ENCODE assay signal across 18 cellular contexts in genomic region chr11:35079581-35079980, GRCh38. TPM values are rescaled to one million over a fixed set of nuclear protein-coding genes. Genes with fewer than 3 reads are reported as not detected.
DNase-seq lines count a peak whose midpoint lies in the region; ATAC-seq lines count a peak whose summit lies in the region.
"Had no signal": no experiment of that assay in that cellular context is flagged by ENCODE, and none has a peak within 500 bp of the region (broad histone marks: within the 10 kb centered on the region; RNA-seq: fewer than 3 reads in every experiment).

No MANE protein-coding gene starts in this region.

- POLR2A ChIA-PET in activated naive CD8-positive, alpha-beta T cell treated with anti-CD3 and anti-CD28 coated beads, Interleukin-2, amount 10 ng/mL, durations not matched to agents 7 days and 5 days (lab: Charles Lee), result interaction anchor here (1.0 to 1.7 kb wide), 2 partner anchors 59 to 95 kb away, joined by 3 to 11 read pairs; partner anchors contain the start of gene CD44

- DNase-seq in activated naive CD8-positive, alpha-beta T cell treated with anti-CD3 and anti-CD28 coated beads for 36 hours, result no peak
- no peak for DNase-seq in activated naive CD8-positive, alpha-beta T cell treated with anti-CD3 and anti-CD28 coated beads, Interleukin-2, amount 10 ng/mL, durations not matched to agents 7 days and 5 days
- DNase-seq in amniotic stem cell (lab: John Stamatoyannopoulos, UW), result no peak
- DNase-seq: ACHN; activated naive CD4-positive, alpha-beta T cell treated with Interleukin-2 at 50 U/mL for 16 hours; activated T-cell treated with anti-CD3 and anti-CD28 coated beads, Interleukin-2, amount 50 U/mL, for 4 hours; dermis blood vessel endothelial cell; DMS 273 treated with DMSO at 0.1 percent for 48 hours; NCI-H1105; NCI-H2029; NCI-H69 had no signal

- H3K27me3 Mint-ChIP-seq in activated naive CD8-positive, alpha-beta T cell, result no peaks in the 10 kb centered on the region
- H3K27me3 Mint-ChIP-seq in activated naive CD8-positive, alpha-beta T cell treated with anti-CD3 and anti-CD28 coated beads for 36 hours, result no peaks in the 10 kb centered on the region
- H3K27me3 Mint-ChIP-seq in IgD-negative memory B cell, result no peaks in the 10 kb centered on the region
- no peaks in the 10 kb centered on the region for H3K27me3 Mint-ChIP-seq in activated naive CD8-positive, alpha-beta T cell treated with anti-CD3 and anti-CD28 coated beads, Interleukin-2, amount 10 ng/mL, durations not matched to agents 7 days and 5 days
- H3K27me3 Mint-ChIP-seq in stimulated activated memory B cell treated with anti-CD40 and anti-IgM and Interleukin-4, amounts not matched to agents 10 μg/mL and 1 μg/mL and 100 μg/mL, for 72 hours, result no peaks in the 10 kb centered on the region

- peaks cover 4% of the 10 kb centered on the region for H3K9me3 Mint-ChIP-seq in activated naive CD8-positive, alpha-beta T cell (ENCODE audit: low read depth)
- H3K9me3 Mint-ChIP-seq in activated naive CD8-positive, alpha-beta T cell treated with anti-CD3 and anti-CD28 coated beads for 36 hours, result peaks cover 17% of the 10 kb centered on the region
- H3K9me3 Mint-ChIP-seq in IgD-negative memory B cell, result no peaks in the 10 kb centered on the region
- peaks cover 6% of the 10 kb centered on the region for H3K9me3 Mint-ChIP-seq in activated naive CD8-positive, alpha-beta T cell treated with anti-CD3 and anti-CD28 coated beads, Interleukin-2, amount 10 ng/mL, durations not matched to agents 7 days and 5 days
- H3K9me3 Mint-ChIP-seq in stimulated activated memory B cell treated with anti-CD40 and anti-IgM and Interleukin-4, amounts not matched to agents 10 μg/mL and 1 μg/mL and 100 μg/mL, for 72 hours, result no peaks in the 10 kb centered on the region
- H3K9me3 Mint-ChIP-seq: T-helper 2 cell treated with Interferon-gamma antibody and Interleukin-4, amounts not matched to agents 5 μg/mL and 100 μg/mL, for 36 hours had no signal

- peak overlapping the region; percentile 97 for H3K27ac Mint-ChIP-seq in activated naive CD8-positive, alpha-beta T cell
- H3K27ac Mint-ChIP-seq in activated naive CD8-positive, alpha-beta T cell treated with anti-CD3 and anti-CD28 coated beads for 36 hours, result no peak overlapping the region
- peak overlapping the region; percentile 67 to 96 (median 91) for H3K27ac Mint-ChIP-seq in IgD-negative memory B cell
- peak overlapping the region; percentile 46 for H3K27ac Mint-ChIP-seq in activated naive CD8-positive, alpha-beta T cell treated with anti-CD3 and anti-CD28 coated beads, Interleukin-2, amount 10 ng/mL, durations not matched to agents 7 days and 5 days
- peak overlapping the region; percentile 98 for H3K27ac Mint-ChIP-seq in stimulated activated memory B cell treated with anti-CD40 and anti-IgM and Interleukin-4, amounts not matched to agents 10 μg/mL and 1 μg/mL and 100 μg/mL, for 72 hours
- H3K27ac Mint-ChIP-seq: T-helper 2 cell treated with Interferon-gamma antibody and Interleukin-4, amounts not matched to agents 5 μg/mL and 100 μg/mL, for 36 hours had no signal

- H3K4me1 Mint-ChIP-seq in activated naive CD8-positive, alpha-beta T cell (ENCODE audit: low read depth), result peaks cover 87% of the 10 kb centered on the region
- peaks cover 81% of the 10 kb centered on the region for H3K4me1 Mint-ChIP-seq in activated naive CD8-positive, alpha-beta T cell treated with anti-CD3 and anti-CD28 coated beads for 36 hours
- peaks cover 55 to 74% (median 66%) of the 10 kb centered on the region in 3 donors for H3K4me1 Mint-ChIP-seq in IgD-negative memory B cell
- H3K4me1 Mint-ChIP-seq in activated naive CD8-positive, alpha-beta T cell treated with anti-CD3 and anti-CD28 coated beads, Interleukin-2, amount 10 ng/mL, durations not matched to agents 7 days and 5 days, result peaks cover 77% of the 10 kb centered on the region
- H3K4me1 Mint-ChIP-seq in stimulated activated memory B cell treated with anti-CD40 and anti-IgM and Interleukin-4, amounts not matched to agents 10 μg/mL and 1 μg/mL and 100 μg/mL, for 72 hours, result peaks cover 88% of the 10 kb centered on the region

- no peak overlapping the region for H3K4me3 Mint-ChIP-seq in activated naive CD8-positive, alpha-beta T cell
- H3K4me3 Mint-ChIP-seq in activated naive CD8-positive, alpha-beta T cell treated with anti-CD3 and anti-CD28 coated beads for 36 hours, result no peak overlapping the region
- peak overlapping the region in 2 of 4 donors; percentile 5 to 13 for H3K4me3 Mint-ChIP-seq in IgD-negative memory B cell
- H3K4me3 Mint-ChIP-seq in activated naive CD8-positive, alpha-beta T cell treated with anti-CD3 and anti-CD28 coated beads, Interleukin-2, amount 10 ng/mL, durations not matched to agents 7 days and 5 days, result no peak overlapping the region
- H3K4me3 Mint-ChIP-seq in stimulated activated memory B cell treated with anti-CD40 and anti-IgM and Interleukin-4, amounts not matched to agents 10 μg/mL and 1 μg/mL and 100 μg/mL, for 72 hours, result no peak overlapping the region
- H3K4me3 Mint-ChIP-seq: activated T-cell treated with anti-CD3 and anti-CD28 coated beads, Interleukin-2, amount 50 U/mL, for 4 hours; stimulated activated effector memory CD8-positive, alpha-beta T cell treated with anti-CD3 and anti-CD28 coated beads, Interleukin-12 subunit alpha, Interleukin-12 subunit beta, amount 100 ng/mL, for 72 hours; T-helper 2 cell treated with Interferon-gamma antibody and Interleukin-4, amounts not matched to agents 5 μg/mL and 100 μg/mL, for 36 hours had no signal

- no peak for ATAC-seq in activated naive CD8-positive, alpha-beta T cell treated with anti-CD3 and anti-CD28 coated beads, Interleukin-2, amount 10 ng/mL, durations not matched to agents 7 days and 5 days (ENCODE audit: low read depth)
- ATAC-seq in stimulated activated memory B cell treated with anti-CD40 and anti-IgM and Interleukin-4, amounts not matched to agents 10 μg/mL and 1 μg/mL and 100 μg/mL, for 72 hours, result no peak
- no peak for ATAC-seq in GM19395 (IDR thresholded peaks at IDR 0.05; ENCODE audit: unreplicated experiment)
- no peak for ATAC-seq in GM21528 (IDR thresholded peaks at IDR 0.05; ENCODE audit: low FRiP score, unreplicated experiment)
- ATAC-seq: activated T-cell treated with anti-CD3 and anti-CD28 coated beads, Interleukin-2, amount 50 U/mL, for 4 hours; stimulated activated effector memory CD8-positive, alpha-beta T cell treated with anti-CD3 and anti-CD28 coated beads, Interleukin-12 subunit alpha, Interleukin-12 subunit beta, amount 100 ng/mL, for 72 hours had no signal

- peaks cover 2% of the 10 kb centered on the region for H3K36me3 Mint-ChIP-seq in activated naive CD8-positive, alpha-beta T cell
- peaks cover 23% of the 10 kb centered on the region for H3K36me3 Mint-ChIP-seq in activated naive CD8-positive, alpha-beta T cell treated with anti-CD3 and anti-CD28 coated beads for 36 hours
- H3K36me3 Mint-ChIP-seq in IgD-negative memory B cell, result no peaks in the 10 kb centered on the region
- peaks cover 21% of the 10 kb centered on the region for H3K36me3 Mint-ChIP-seq in activated naive CD8-positive, alpha-beta T cell treated with anti-CD3 and anti-CD28 coated beads, Interleukin-2, amount 10 ng/mL, durations not matched to agents 7 days and 5 days
- no peaks in the 10 kb centered on the region for H3K36me3 Mint-ChIP-seq in stimulated activated memory B cell treated with anti-CD40 and anti-IgM and Interleukin-4, amounts not matched to agents 10 μg/mL and 1 μg/mL and 100 μg/mL, for 72 hours

RNA-seq across cellular contexts. Expression of gene CD44, which starts 59.4 kb away (rescaled TPM):
- 100 to 1,000 TPM; 380 to 428 TPM for total RNA-seq in activated naive CD8-positive, alpha-beta T cell treated with anti-CD3 and anti-CD28 coated beads for 36 hours
- polyA plus RNA-seq in IgD-negative memory B cell, result 176 TPM
- total RNA-seq in activated naive CD8-positive, alpha-beta T cell treated with anti-CD3 and anti-CD28 coated beads, Interleukin-2, amount 10 ng/mL, durations not matched to agents 7 days and 5 days, result 100 to 1,000 TPM; 551 to 555 TPM
